1 cellular context compared by ENCODE assay signal in the genomic region with DNA sequence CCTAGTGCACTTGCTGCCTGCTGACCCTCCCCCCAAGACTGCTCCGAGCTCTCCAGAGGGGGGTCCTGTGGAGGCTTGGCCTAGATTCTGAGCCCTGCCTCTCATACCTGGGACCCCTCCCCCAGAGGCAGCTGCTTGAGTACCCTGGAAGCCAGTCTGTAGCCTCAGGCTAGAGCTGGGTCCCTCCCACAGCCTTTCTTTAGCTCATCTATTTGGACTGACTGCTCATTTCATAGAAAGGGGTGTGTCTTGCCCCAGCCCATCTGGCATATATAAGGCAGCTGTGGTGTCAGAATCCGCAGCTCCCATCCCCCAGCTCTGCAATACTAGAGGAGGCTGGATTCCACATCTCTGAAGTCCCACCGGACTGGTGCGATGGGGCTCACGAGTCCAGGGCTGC.
A peak's percentile ranks its signal among the peaks of the same experiment; 100 is the strongest.
TF ChIP-seq lines count a peak whose summit lies in the region.

No MANE protein-coding gene starts in this region.

TF ChIP-seq in H1, 55 proteins besides CTCF, POLR2A, EP300 and RAD21:
- TF ChIP-seq, protein P1, sequence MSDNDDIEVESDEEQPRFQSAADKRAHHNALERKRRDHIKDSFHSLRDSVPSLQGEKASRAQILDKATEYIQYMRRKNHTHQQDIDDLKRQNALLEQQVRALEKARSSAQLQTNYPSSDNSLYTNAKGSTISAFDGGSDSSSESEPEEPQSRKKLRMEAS (IDR thresholded peaks at IDR 0.05), result no peak
- TF ChIP-seq KDM1A (IDR thresholded peaks at IDR 0.05; ENCODE audit: borderline replicate concordance, low read length), result peak; percentile 37; the same call in 1 of the 2 replicates
- no peak for TF ChIP-seq POU5F1 (IDR thresholded peaks at IDR 0.05; ENCODE audit: low read depth, low read length)
